1 cellular context compared by ENCODE assay signal in the genomic region with DNA sequence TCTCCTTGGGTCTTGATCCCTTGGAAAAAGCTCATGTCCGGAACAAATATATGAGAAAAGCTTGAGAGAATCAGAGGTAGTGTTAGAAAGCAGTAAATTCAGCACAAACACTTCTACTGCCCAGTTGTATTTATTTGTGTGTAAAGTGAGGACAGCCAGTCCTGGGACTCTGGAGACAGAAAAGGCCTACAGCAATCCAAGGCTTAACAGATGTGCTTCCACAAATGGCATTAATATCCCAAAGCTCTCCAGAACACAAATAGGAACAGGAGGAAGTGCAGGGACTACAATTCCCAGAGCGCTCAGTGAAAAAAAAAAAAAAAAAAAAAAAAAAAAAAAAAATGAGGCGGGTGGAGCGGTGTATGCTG.
TF ChIP-seq lines count a peak whose summit lies in the region.

No MANE protein-coding gene starts in this region.

TF ChIP-seq in HepG2, 621 proteins besides CTCF, POLR2A, EP300 and RAD21:
- TF ChIP-seq ZEB1 (IDR thresholded peaks at IDR 0.05; ENCODE audit: insufficient replicate concordance, low read depth): peak; percentile 11
- TF ChIP-seq ZFAT (CRISPR knock-in tag; conservative IDR thresholded peaks at IDR 0.05): no peak
- TF ChIP-seq ZNF432 (CRISPR knock-in tag; IDR thresholded peaks at IDR 0.05; ENCODE audit: borderline replicate concordance): no peak
- TF ChIP-seq RAD51 (IDR thresholded peaks at IDR 0.05; ENCODE audit: borderline replicate concordance): no peak
- no peak for TF ChIP-seq YY1 (IDR thresholded peaks at IDR 0.05; ENCODE audit: insufficient read depth, insufficient replicate concordance, low read depth, low read length)
- no peak for TF ChIP-seq SIN3B (IDR thresholded peaks at IDR 0.05; ENCODE audit: low read length)
- no peak for TF ChIP-seq CC2D1A (CRISPR knock-in tag; IDR thresholded peaks at IDR 0.05)
- TF ChIP-seq, protein P1, sequence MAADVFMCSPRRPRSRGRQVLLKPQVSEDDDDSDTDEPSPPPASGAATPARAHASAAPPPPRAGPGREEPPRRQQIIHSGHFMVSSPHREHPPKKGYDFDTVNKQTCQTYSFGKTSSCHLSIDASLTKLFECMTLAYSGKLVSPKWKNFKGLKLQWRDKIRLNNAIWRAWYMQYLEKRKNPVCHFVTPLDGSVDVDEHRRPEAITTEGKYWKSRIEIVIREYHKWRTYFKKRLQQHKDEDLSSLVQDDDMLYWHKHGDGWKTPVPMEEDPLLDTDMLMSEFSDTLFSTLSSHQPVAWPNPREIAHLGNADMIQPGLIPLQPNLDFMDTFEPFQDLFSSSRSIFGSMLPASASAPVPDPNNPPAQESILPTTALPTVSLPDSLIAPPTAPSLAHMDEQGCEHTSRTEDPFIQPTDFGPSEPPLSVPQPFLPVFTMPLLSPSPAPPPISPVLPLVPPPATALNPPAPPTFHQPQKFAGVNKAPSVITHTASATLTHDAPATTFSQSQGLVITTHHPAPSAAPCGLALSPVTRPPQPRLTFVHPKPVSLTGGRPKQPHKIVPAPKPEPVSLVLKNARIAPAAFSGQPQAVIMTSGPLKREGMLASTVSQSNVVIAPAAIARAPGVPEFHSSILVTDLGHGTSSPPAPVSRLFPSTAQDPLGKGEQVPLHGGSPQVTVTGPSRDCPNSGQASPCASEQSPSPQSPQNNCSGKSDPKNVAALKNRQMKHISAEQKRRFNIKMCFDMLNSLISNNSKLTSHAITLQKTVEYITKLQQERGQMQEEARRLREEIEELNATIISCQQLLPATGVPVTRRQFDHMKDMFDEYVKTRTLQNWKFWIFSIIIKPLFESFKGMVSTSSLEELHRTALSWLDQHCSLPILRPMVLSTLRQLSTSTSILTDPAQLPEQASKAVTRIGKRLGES (CRISPR knock-in tag; IDR thresholded peaks at IDR 0.05; ENCODE audit: borderline replicate concordance): no peak
- TF ChIP-seq TEAD3 (CRISPR knock-in tag; optimal IDR thresholded peaks at IDR 0.05; ENCODE audit: borderline replicate concordance): no peak
- no peak for TF ChIP-seq PAWR (CRISPR knock-in tag; IDR thresholded peaks at IDR 0.05; ENCODE audit: borderline replicate concordance)
- TF ChIP-seq RBAK (CRISPR knock-in tag; IDR thresholded peaks at IDR 0.05): no peak
- no peak for TF ChIP-seq HNRNPUL1 (IDR thresholded peaks at IDR 0.05; ENCODE audit: low read depth, low read length)
- TF ChIP-seq PHF8 (CRISPR knock-in tag; IDR thresholded peaks at IDR 0.05): no peak
- TF ChIP-seq, protein P2, sequence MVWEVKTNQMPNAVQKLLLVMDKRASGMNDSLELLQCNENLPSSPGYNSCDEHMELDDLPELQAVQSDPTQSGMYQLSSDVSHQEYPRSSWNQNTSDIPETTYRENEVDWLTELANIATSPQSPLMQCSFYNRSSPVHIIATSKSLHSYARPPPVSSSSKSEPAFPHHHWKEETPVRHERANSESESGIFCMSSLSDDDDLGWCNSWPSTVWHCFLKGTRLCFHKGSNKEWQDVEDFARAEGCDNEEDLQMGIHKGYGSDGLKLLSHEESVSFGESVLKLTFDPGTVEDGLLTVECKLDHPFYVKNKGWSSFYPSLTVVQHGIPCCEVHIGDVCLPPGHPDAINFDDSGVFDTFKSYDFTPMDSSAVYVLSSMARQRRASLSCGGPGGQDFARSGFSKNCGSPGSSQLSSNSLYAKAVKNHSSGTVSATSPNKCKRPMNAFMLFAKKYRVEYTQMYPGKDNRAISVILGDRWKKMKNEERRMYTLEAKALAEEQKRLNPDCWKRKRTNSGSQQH (CRISPR knock-in tag; IDR thresholded peaks at IDR 0.05; ENCODE audit: low read depth): 0 out of 2 replicates have a peak, but pooled peaks have one; percentile 1
- TF ChIP-seq, protein P3, sequence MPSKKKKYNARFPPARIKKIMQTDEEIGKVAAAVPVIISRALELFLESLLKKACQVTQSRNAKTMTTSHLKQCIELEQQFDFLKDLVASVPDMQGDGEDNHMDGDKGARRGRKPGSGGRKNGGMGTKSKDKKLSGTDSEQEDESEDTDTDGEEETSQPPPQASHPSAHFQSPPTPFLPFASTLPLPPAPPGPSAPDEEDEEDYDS (CRISPR knock-in tag; IDR thresholded peaks at IDR 0.05): no peak
- TF ChIP-seq RBFOX2 (IDR thresholded peaks at IDR 0.05; ENCODE audit: low read depth, low read length): no peak
- no peak for TF ChIP-seq ZNF430 (CRISPR knock-in tag; IDR thresholded peaks at IDR 0.05)
- TF ChIP-seq, protein P4, sequence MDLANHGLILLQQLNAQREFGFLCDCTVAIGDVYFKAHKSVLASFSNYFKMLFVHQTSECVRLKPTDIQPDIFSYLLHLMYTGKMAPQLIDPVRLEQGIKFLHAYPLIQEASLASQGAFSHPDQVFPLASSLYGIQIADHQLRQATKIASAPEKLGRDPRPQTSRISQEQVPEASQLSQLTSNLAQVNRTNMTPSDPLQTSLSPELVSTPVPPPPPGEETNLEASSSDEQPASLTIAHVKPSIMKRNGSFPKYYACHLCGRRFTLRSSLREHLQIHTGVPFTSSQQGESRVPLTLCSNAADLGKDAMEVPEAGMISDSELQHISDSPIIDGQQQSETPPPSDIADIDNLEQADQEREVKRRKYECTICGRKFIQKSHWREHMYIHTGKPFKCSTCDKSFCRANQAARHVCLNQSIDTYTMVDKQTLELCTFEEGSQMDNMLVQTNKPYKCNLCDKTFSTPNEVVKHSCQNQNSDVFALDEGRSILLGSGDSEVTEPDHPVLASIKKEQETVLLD (CRISPR knock-in tag; IDR thresholded peaks at IDR 0.05; ENCODE audit: low read depth): peak; percentile 64; the same call in 1 of the 2 replicates
- 0 out of 2 replicates have a peak, but pooled peaks have one; percentile 39 for TF ChIP-seq PAF1 (CRISPR knock-in tag; IDR thresholded peaks at IDR 0.05)
- TF ChIP-seq ZNF256 (CRISPR knock-in tag; conservative IDR thresholded peaks at IDR 0.05): no peak
- TF ChIP-seq, protein P5, sequence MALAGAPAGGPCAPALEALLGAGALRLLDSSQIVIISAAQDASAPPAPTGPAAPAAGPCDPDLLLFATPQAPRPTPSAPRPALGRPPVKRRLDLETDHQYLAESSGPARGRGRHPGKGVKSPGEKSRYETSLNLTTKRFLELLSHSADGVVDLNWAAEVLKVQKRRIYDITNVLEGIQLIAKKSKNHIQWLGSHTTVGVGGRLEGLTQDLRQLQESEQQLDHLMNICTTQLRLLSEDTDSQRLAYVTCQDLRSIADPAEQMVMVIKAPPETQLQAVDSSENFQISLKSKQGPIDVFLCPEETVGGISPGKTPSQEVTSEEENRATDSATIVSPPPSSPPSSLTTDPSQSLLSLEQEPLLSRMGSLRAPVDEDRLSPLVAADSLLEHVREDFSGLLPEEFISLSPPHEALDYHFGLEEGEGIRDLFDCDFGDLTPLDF (CRISPR knock-in tag; IDR thresholded peaks at IDR 0.05): 0 out of 2 replicates have a peak, but pooled peaks have one; percentile 52
- no peak for TF ChIP-seq ADNP (CRISPR knock-in tag; IDR thresholded peaks at IDR 0.05)
- TF ChIP-seq ATF1 (CRISPR knock-in tag; IDR thresholded peaks at IDR 0.05): peak; percentile 47; the same call in 1 of the 2 replicates
- TF ChIP-seq ZNF160 (CRISPR knock-in tag; IDR thresholded peaks at IDR 0.05): no peak
- TF ChIP-seq ZC3H13 (CRISPR knock-in tag; IDR thresholded peaks at IDR 0.05): 0 out of 2 replicates have a peak, but pooled peaks have one; percentile 36
- TF ChIP-seq, protein P6, sequence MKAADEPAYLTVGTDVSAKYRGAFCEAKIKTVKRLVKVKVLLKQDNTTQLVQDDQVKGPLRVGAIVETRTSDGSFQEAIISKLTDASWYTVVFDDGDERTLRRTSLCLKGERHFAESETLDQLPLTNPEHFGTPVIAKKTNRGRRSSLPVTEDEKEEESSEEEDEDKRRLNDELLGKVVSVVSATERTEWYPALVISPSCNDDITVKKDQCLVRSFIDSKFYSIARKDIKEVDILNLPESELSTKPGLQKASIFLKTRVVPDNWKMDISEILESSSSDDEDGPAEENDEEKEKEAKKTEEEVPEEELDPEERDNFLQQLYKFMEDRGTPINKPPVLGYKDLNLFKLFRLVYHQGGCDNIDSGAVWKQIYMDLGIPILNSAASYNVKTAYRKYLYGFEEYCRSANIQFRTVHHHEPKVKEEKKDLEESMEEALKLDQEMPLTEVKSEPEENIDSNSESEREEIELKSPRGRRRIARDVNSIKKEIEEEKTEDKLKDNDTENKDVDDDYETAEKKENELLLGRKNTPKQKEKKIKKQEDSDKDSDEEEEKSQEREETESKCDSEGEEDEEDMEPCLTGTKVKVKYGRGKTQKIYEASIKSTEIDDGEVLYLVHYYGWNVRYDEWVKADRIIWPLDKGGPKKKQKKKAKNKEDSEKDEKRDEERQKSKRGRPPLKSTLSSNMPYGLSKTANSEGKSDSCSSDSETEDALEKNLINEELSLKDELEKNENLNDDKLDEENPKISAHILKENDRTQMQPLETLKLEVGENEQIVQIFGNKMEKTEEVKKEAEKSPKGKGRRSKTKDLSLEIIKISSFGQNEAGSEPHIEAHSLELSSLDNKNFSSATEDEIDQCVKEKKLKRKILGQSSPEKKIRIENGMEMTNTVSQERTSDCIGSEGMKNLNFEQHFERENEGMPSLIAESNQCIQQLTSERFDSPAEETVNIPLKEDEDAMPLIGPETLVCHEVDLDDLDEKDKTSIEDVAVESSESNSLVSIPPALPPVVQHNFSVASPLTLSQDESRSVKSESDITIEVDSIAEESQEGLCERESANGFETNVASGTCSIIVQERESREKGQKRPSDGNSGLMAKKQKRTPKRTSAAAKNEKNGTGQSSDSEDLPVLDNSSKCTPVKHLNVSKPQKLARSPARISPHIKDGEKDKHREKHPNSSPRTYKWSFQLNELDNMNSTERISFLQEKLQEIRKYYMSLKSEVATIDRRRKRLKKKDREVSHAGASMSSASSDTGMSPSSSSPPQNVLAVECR (CRISPR knock-in tag; IDR thresholded peaks at IDR 0.05; ENCODE audit: borderline replicate concordance): no peak
- peak; percentile 91 for TF ChIP-seq PTBP1 (IDR thresholded peaks at IDR 0.05; ENCODE audit: low read depth, low read length, poor library complexity, severe bottlenecking)
- TF ChIP-seq ZNF549 (CRISPR knock-in tag; IDR thresholded peaks at IDR 0.05): no peak
- no peak for TF ChIP-seq ZNF703 (CRISPR knock-in tag; IDR thresholded peaks at IDR 0.05; ENCODE audit: borderline replicate concordance)
- no peak for TF ChIP-seq STAG1 (CRISPR knock-in tag; IDR thresholded peaks at IDR 0.05)
